Comparison of ENCODE assay signal across 11 cellular contexts in genomic region chr14:92515510-92516343, GRCh38. TPM values are rescaled to one million over a fixed set of nuclear protein-coding genes. Genes with fewer than 3 reads are reported as not detected.
DNase-seq lines count a peak whose midpoint lies in the region; ATAC-seq and TF ChIP-seq lines count a peak whose summit lies in the region.
"Had no signal": no experiment of that assay in that cellular context is flagged by ENCODE, and none has a peak within 500 bp of the region (broad histone marks: within the 10 kb centered on the region; RNA-seq: fewer than 3 reads in every experiment).

No MANE protein-coding gene starts in this region.

- no peak overlapping the region for H3K4ac ChIP-seq in IMR-90 (ENCODE audit: low read depth, low read length)

- ATAC-seq in CD4-positive, CD25-positive, alpha-beta regulatory T cell (ENCODE audit: low read depth in 2 of 2): no peak
- ATAC-seq in IMR-90 (ENCODE audit: low read depth) (no peak), body of pancreas (no peak)

- H3K4me3 ChIP-seq in CD4-positive, CD25-positive, alpha-beta regulatory T cell (ENCODE audit: low read depth, low read length): no peak overlapping the region
- H3K4me3 ChIP-seq in IMR-90 (ENCODE audit: insufficient read depth, low read depth, low read length) (no peak overlapping the region), tibial artery (peak overlapping the region in 1 of 2 donors; percentile 67), body of pancreas (no peak overlapping the region)
- H3K4me3 ChIP-seq: SK-N-MC had no signal

- peaks cover 24 to 73% of the 10 kb centered on the region in 2 experiments for H3K79me1 ChIP-seq in IMR-90 (ENCODE audit: low read depth in 1 of 2, low read length in 2 of 2)

- WGBS in IMR-90 (ENCODE audit: extremely low coverage in 2 of 2, insufficient read length in 1 of 2), 2 experiments: 80% methylated on average over 1 of the region's 5 CpGs; no CpG with 5 or more reads in 1 of the 2 experiments
- WGBS in body of pancreas, 2 donors: 63 to 75% methylated on average over 5 of the region's 5 CpGs

- TF ChIP-seq POLR2A in IMR-90 (IDR thresholded peaks at IDR 0.05; ENCODE audit: low read depth, low read length): no peak
- no peak for TF ChIP-seq POLR2A in body of pancreas (IDR thresholded peaks at IDR 0.05)

- no peak overlapping the region for H4K5ac ChIP-seq in IMR-90 (ENCODE audit: low read depth, low read length)

- CTCF ChIA-PET in IMR-90 (lab: Yijun Ruan, JAX): interaction anchor here (0.6 kb wide), 1 partner anchor 48 kb away, joined by 3 read pairs; no protein-coding TSS in a partner anchor

- peaks cover 0 to 2% (median 0%) of the 10 kb centered on the region in 7 donors for H3K9me3 Mint-ChIP-seq in CD4-positive, CD25-positive, alpha-beta regulatory T cell
- H3K9me3 Mint-ChIP-seq in brain: peaks cover 0 to 6% (median 0%) of the 10 kb centered on the region in 5 experiments
- no peaks in the 10 kb centered on the region for H3K9me3 Mint-ChIP-seq in neural crest cell
- H3K9me3 Mint-ChIP-seq: endodermal cell had no signal

- no peak overlapping the region for H2BK5ac ChIP-seq in IMR-90 (ENCODE audit: low read depth, low read length, poor library complexity, severe bottlenecking)

- intact Hi-C loops in IMR-90 (cut with micrococcal nuclease) (loop anchor here (10.0 kb wide), 1 partner anchor 129 kb away; no protein-coding TSS in a partner anchor), tibial artery (cut with DNase I; ENCODE audit: low total_unique reads) (loop anchor here (10.0 kb wide), 1 partner anchor 89 kb away; no protein-coding TSS in a partner anchor), body of pancreas (cut with DNase I) (no loop called here)

- in situ Hi-C loops in IMR-90 (cut with MboI; ENCODE audit: low sequenced_read_pairs): no loop called here

- no peak overlapping the region for H3K4me2 ChIP-seq in IMR-90 (ENCODE audit: low read depth, low read length)

- no peak overlapping the region for H3K23ac ChIP-seq in IMR-90 (ENCODE audit: low read depth, low read length)

- no peak for DNase-seq in CD4-positive, CD25-positive, alpha-beta regulatory T cell
- DNase-seq in IMR-90 (no peak), neural crest cell (ENCODE audit: low read depth, low spot score) (no peak), putamen (ENCODE audit: low spot score) (no peak), tibial artery (no peak), NCI-H1694 treated with DMSO at 0.1 percent for 48 hours (lab: John Stamatoyannopoulos, UW) (no peak), body of pancreas (no peak)
- DNase-seq: endodermal cell; stimulated activated CD8-positive, alpha-beta memory T cell treated with anti-CD3 and anti-CD28 coated beads, Interleukin-4, amount 100 ng/mL, for 48 hours had no signal

- H2BK15ac ChIP-seq in IMR-90 (ENCODE audit: low read depth, low read length): no peak overlapping the region

- H3K36me3 Mint-ChIP-seq in CD4-positive, CD25-positive, alpha-beta regulatory T cell: no peaks in the 10 kb centered on the region
- H3K36me3 Mint-ChIP-seq in brain (no peaks in the 10 kb centered on the region), neural crest cell (ENCODE audit: low read depth) (no peaks in the 10 kb centered on the region)

- no peaks in the 10 kb centered on the region for H3K27me3 ChIP-seq in CD4-positive, CD25-positive, alpha-beta regulatory T cell (ENCODE audit: control insufficient read depth, insufficient read depth, low read length)
- H3K27me3 ChIP-seq in IMR-90 (ENCODE audit: control insufficient read depth, insufficient read depth, low read length): no peaks in the 10 kb centered on the region
- H3K27me3 ChIP-seq in tibial artery: no peaks in the 10 kb centered on the region
- H3K27me3 ChIP-seq in body of pancreas: peaks cover 0 to 13% of the 10 kb centered on the region in 2 donors

- H3K56ac ChIP-seq in IMR-90 (ENCODE audit: extremely low read depth, insufficient read depth, low read length): no peak overlapping the region

- H3K14ac ChIP-seq in IMR-90 (replicated peaks; ENCODE audit: low read depth, low read length): 0 out of 2 replicates have a peak overlapping the region, but pooled peaks have one; percentile 8

- TF ChIP-seq RAD21 in IMR-90 (IDR thresholded peaks at IDR 0.05; ENCODE audit: low read length): no peak

- peaks cover 24% of the 10 kb centered on the region for H3K27me3 Mint-ChIP-seq in CD4-positive, CD25-positive, alpha-beta regulatory T cell
- peaks cover 59% of the 10 kb centered on the region for H3K27me3 Mint-ChIP-seq in brain
- peaks cover 26% of the 10 kb centered on the region for H3K27me3 Mint-ChIP-seq in neural crest cell (ENCODE audit: low read depth)

- peaks cover 6 to 36% (median 10%) of the 10 kb centered on the region in 4 donors for H3K4me1 Mint-ChIP-seq in CD4-positive, CD25-positive, alpha-beta regulatory T cell
- H3K4me1 Mint-ChIP-seq in brain (no peaks in the 10 kb centered on the region), neural crest cell (peaks cover 10% of the 10 kb centered on the region)

- H3K27ac ChIP-seq in CD4-positive, CD25-positive, alpha-beta regulatory T cell (ENCODE audit: insufficient read depth, low read length, poor library complexity, severe bottlenecking): no peak overlapping the region
- H3K27ac ChIP-seq in IMR-90 (ENCODE audit: insufficient read depth, low read length) (no peak overlapping the region), tibial artery (no peak overlapping the region), body of pancreas (no peak overlapping the region)
- H3K27ac ChIP-seq: SK-N-MC had no signal

- peak overlapping the region in 2 of 3 donors; percentile 3 to 5 for H3K27ac Mint-ChIP-seq in CD4-positive, CD25-positive, alpha-beta regulatory T cell
- no peak overlapping the region for H3K27ac Mint-ChIP-seq in brain
- H3K27ac Mint-ChIP-seq in neural crest cell (ENCODE audit: unreplicated experiment): peak overlapping the region; percentile 29
- H3K27ac Mint-ChIP-seq: endodermal cell had no signal

- dilution Hi-C loops in IMR-90 (cut with HindIII; ENCODE audit: low sequenced_read_pairs, unreplicated experiment): no loop called here

- H2AK5ac ChIP-seq in IMR-90 (ENCODE audit: low read depth, low read length): no peak overlapping the region

- no peak overlapping the region for H3K9ac ChIP-seq in IMR-90 (ENCODE audit: low read depth, low read length)

- no peak overlapping the region for H4K91ac ChIP-seq in IMR-90 (ENCODE audit: insufficient read depth, low read depth, low read length)

- H4K8ac ChIP-seq in IMR-90 (ENCODE audit: low read depth in 2 of 2, low read length in 2 of 2): no peak overlapping the region

- POLR2A ChIA-PET in IMR-90 (lab: Charles Lee; ENCODE audit: unreplicated experiment): no interaction called here

- peaks cover 15% of the 10 kb centered on the region for H3K4me1 ChIP-seq in CD4-positive, CD25-positive, alpha-beta regulatory T cell (ENCODE audit: control insufficient read depth, insufficient read depth, low read length, poor library complexity, severe bottlenecking)
- H3K4me1 ChIP-seq in IMR-90 (ENCODE audit: control insufficient read depth, insufficient read depth, low read length) (peaks cover 13% of the 10 kb centered on the region), tibial artery (peaks cover 0 to 35% (median 20%) of the 10 kb centered on the region in 4 donors), body of pancreas (peaks cover 13% of the 10 kb centered on the region)

- H3K36me3 ChIP-seq in CD4-positive, CD25-positive, alpha-beta regulatory T cell (ENCODE audit: control insufficient read depth, insufficient read depth, low read length): no peaks in the 10 kb centered on the region
- no peaks in the 10 kb centered on the region for H3K36me3 ChIP-seq in IMR-90 (ENCODE audit: control insufficient read depth, insufficient read depth, low read length)
- no peaks in the 10 kb centered on the region for H3K36me3 ChIP-seq in tibial artery
- H3K36me3 ChIP-seq in body of pancreas (replicated peaks in 1 of 2; ENCODE audit: insufficient read depth in 1 of 2, low read depth in 2 of 2): no peaks in the 10 kb centered on the region

- no peak overlapping the region for H2BK20ac ChIP-seq in IMR-90 (ENCODE audit: low read depth, low read length)

- no peaks in the 10 kb centered on the region for H3K9me3 ChIP-seq in CD4-positive, CD25-positive, alpha-beta regulatory T cell (ENCODE audit: control insufficient read depth in 2 of 2, low read length in 2 of 2)
- H3K9me3 ChIP-seq in IMR-90 (ENCODE audit: control insufficient read depth, insufficient read depth, low read length): no peaks in the 10 kb centered on the region
- no peaks in the 10 kb centered on the region for H3K9me3 ChIP-seq in tibial artery
- H3K9me3 ChIP-seq in body of pancreas: no peaks in the 10 kb centered on the region

- no peak overlapping the region for H2AFZ ChIP-seq in IMR-90 (replicated peaks; ENCODE audit: low read length, poor library complexity)

- H3K18ac ChIP-seq in IMR-90 (ENCODE audit: low read depth, low read length): no peak overlapping the region

- H2BK120ac ChIP-seq in IMR-90 (ENCODE audit: low read depth, low read length): no peak overlapping the region

- H4K20me1 ChIP-seq in IMR-90 (ENCODE audit: insufficient read depth, low read length): peaks cover 13% of the 10 kb centered on the region

- TF ChIP-seq CTCF in IMR-90 (conservative IDR thresholded peaks at IDR 0.05; ENCODE audit: low read depth, low read length) (no peak), brain (conservative IDR thresholded peaks at IDR 0.05) (no peak), neural crest cell (conservative IDR thresholded peaks at IDR 0.05) (no peak), tibial artery (IDR thresholded peaks at IDR 0.05) (no peak), body of pancreas (IDR thresholded peaks at IDR 0.05) (no peak)

- no peak overlapping the region for H2AK9ac ChIP-seq in IMR-90 (replicated peaks; ENCODE audit: low read depth, low read length, poor library complexity)

- H3K4me3 Mint-ChIP-seq in CD4-positive, CD25-positive, alpha-beta regulatory T cell: peak overlapping the region; percentile 66 to 82 (median 72)
- peak overlapping the region in 3 of 5 experiments; percentile 9 to 62 (median 51) for H3K4me3 Mint-ChIP-seq in brain
- peak overlapping the region; percentile 76 for H3K4me3 Mint-ChIP-seq in neural crest cell

- BruUV-seq in IMR-90 (replicated peaks; lab: Mats Ljungman, UMichigan): no TSS peak

- H3K9me1 ChIP-seq in IMR-90 (ENCODE audit: insufficient read depth, low read length): peaks cover 9% of the 10 kb centered on the region

RNA-seq across cellular contexts. Expression of gene RIN3, which starts 2.1 kb away (rescaled TPM):
- total RNA-seq in CD4-positive, CD25-positive, alpha-beta regulatory T cell: 120 TPM
- 10 to 100 TPM; 21.0 to 25.7 (median 23.1) TPM for polyA plus RNA-seq in CD4-positive, CD25-positive, alpha-beta regulatory T cell
- 2.2 and 2.5 TPM in 2 replicates for total RNA-seq in IMR-90 (2012; rRNA removed)
- polyA plus RNA-seq in IMR-90 (2012; rRNA removed): 11.1 and 11.6 TPM in 2 replicates
- polyA plus RNA-seq in IMR-90 (2012; cell fraction: cytosol; rRNA removed): 8.9 and 13.9 TPM in 2 replicates
- 10.8 and 19.9 TPM in 2 replicates for polyA plus RNA-seq in IMR-90 (2012; cell fraction: nucleus; rRNA removed; ENCODE audit: low replicate concordance)
- polyA plus RNA-seq in brain (ENCODE audit: insufficient read depth, low read depth, low replicate concordance): 4.5 TPM
- 12.1 and 12.7 TPM in 2 replicates for total RNA-seq in neural crest cell
- total RNA-seq in body of pancreas: 1 to 10 TPM; 2.6 to 3.3 TPM

Comparison
In these comparisons a context has a peak if more than half of its experiments do, and no peak if none do; other contexts are left out.
1. H3K27ac Mint-ChIP-seq: peak in CD4-positive, CD25-positive, alpha-beta regulatory T cell (2 of 3) and neural crest cell (single experiment); none in brain (0 of 5).
2. Peak in every context shown above with its lines, with median percentiles within 50 percentile points of each other: H3K4me3 Mint-ChIP-seq.